ENCODE assay signal across 10 cellular contexts in the genomic region with DNA sequence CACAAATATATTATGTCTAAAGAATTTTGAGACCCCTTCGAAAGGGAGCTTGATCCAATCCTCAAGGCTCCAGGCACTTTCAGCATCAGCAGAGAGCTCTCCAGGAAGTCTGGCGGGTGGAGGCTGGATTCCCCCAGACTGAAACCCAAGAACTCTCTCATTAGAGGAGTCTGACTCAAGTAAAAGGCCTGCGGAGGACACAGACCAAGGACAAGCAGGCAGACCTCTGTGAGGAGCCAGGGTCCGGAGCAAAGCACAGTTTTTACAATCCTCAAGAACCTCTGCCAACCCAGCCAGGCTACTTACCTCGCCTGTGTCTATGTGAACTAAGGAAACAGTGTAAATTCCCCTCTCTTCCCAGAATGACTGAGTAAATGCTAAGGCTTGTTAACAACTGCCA.
DNase-seq lines count a peak whose midpoint lies in the region; ATAC-seq and TF ChIP-seq lines count a peak whose summit lies in the region.
"Had no signal": no experiment of that assay in that cellular context is flagged by ENCODE, and none has a peak within 500 bp of the region (broad histone marks: within the 10 kb centered on the region; RNA-seq: fewer than 3 reads in every experiment).

No MANE protein-coding gene starts in this region.

- TF ChIP-seq CTCF in endodermal cell (conservative IDR thresholded peaks at IDR 0.05) (no peak), testis (IDR thresholded peaks at IDR 0.05) (no peak)

- H3K4me3 Mint-ChIP-seq in endodermal cell = no peak overlapping the region
- H3K4me3 Mint-ChIP-seq: activated naive CD8-positive, alpha-beta T cell treated with anti-CD3 and anti-CD28 coated beads, Interleukin-2, amount 10 ng/mL, durations not matched to agents 7 days and 5 days; stimulated activated effector memory CD8-positive, alpha-beta T cell treated with anti-CD3 and anti-CD28 coated beads, Interleukin-12 subunit alpha, Interleukin-12 subunit beta, amount 100 ng/mL, for 72 hours had no signal

- intact Hi-C loops in testis (cut with DNase I; ENCODE audit: low total_unique reads) = no loop called here

- 50 to 71% methylated on average over 3 to 5 of the region's 5 CpGs for WGBS in endodermal cell (ENCODE audit: insufficient coverage in 1 of 2, insufficient read length in 1 of 2), 2 experiments
- WGBS in mesodermal cell (ENCODE audit: insufficient coverage in 2 of 2), 2 experiments = 17 to 43% methylated on average over 1 to 3 of the region's 5 CpGs
- 46 to 47% methylated on average over 5 of the region's 5 CpGs for whole genome bisulfite sequencing in testis, 2 donors

- H3K4me1 ChIP-seq in endodermal cell (ENCODE audit: control insufficient read depth, insufficient read depth, low read length) = no peaks in the 10 kb centered on the region
- H3K4me1 ChIP-seq in mesodermal cell (ENCODE audit: control insufficient read depth, insufficient read depth, low read length, poor library complexity, severe bottlenecking) = peaks cover 32% of the 10 kb centered on the region
- peaks cover 12% of the 10 kb centered on the region for H3K4me1 ChIP-seq in testis

- H3K27ac ChIP-seq in endodermal cell (ENCODE audit: low read depth, low read length) (no peak overlapping the region), mesodermal cell (ENCODE audit: low read depth, low read length, severe bottlenecking) (peak overlapping the region; percentile 71), testis (peak overlapping the region in 1 of 2 donors; percentile 55)

- H3K4me3 ChIP-seq in endodermal cell (ENCODE audit: low read length) (no peak overlapping the region), mesodermal cell (ENCODE audit: extremely low read depth, insufficient read depth, low read length, poor library complexity, severe bottlenecking) (no peak overlapping the region), testis (no peak overlapping the region)

- no peaks in the 10 kb centered on the region for H3K27me3 Mint-ChIP-seq in endodermal cell (ENCODE audit: insufficient read depth)

- H3K9me3 ChIP-seq in endodermal cell (ENCODE audit: control insufficient read depth, low read length) (no peaks in the 10 kb centered on the region), mesodermal cell (ENCODE audit: control insufficient read depth, low read length) (no peaks in the 10 kb centered on the region), testis (no peaks in the 10 kb centered on the region)

- TF ChIP-seq POLR2A in testis (IDR thresholded peaks at IDR 0.05) = no peak

- no peaks in the 10 kb centered on the region for H3K36me3 ChIP-seq in endodermal cell (ENCODE audit: control insufficient read depth, insufficient read depth, low read length)
- no peaks in the 10 kb centered on the region for H3K36me3 ChIP-seq in mesodermal cell (ENCODE audit: control insufficient read depth, insufficient read depth, low read length)
- H3K36me3 ChIP-seq in testis (ENCODE audit: low read depth, missing control alignments) = no peaks in the 10 kb centered on the region

- H3K4me1 Mint-ChIP-seq in endodermal cell = peaks cover 1% of the 10 kb centered on the region
- H3K4me1 Mint-ChIP-seq: activated naive CD8-positive, alpha-beta T cell treated with anti-CD3 and anti-CD28 coated beads, Interleukin-2, amount 10 ng/mL, durations not matched to agents 7 days and 5 days; stimulated activated effector memory CD8-positive, alpha-beta T cell treated with anti-CD3 and anti-CD28 coated beads, Interleukin-12 subunit alpha, Interleukin-12 subunit beta, amount 100 ng/mL, for 72 hours had no signal

- no peak overlapping the region for H3K9ac ChIP-seq in endodermal cell (ENCODE audit: extremely low read depth, low read length, poor library complexity, severe bottlenecking)

- no peaks in the 10 kb centered on the region for H3K9me3 Mint-ChIP-seq in endodermal cell
- H3K9me3 Mint-ChIP-seq: activated naive CD8-positive, alpha-beta T cell treated with anti-CD3 and anti-CD28 coated beads, Interleukin-2, amount 10 ng/mL, durations not matched to agents 7 days and 5 days; stimulated activated effector memory CD8-positive, alpha-beta T cell treated with anti-CD3 and anti-CD28 coated beads, Interleukin-12 subunit alpha, Interleukin-12 subunit beta, amount 100 ng/mL, for 72 hours had no signal

- H3K27me3 ChIP-seq in endodermal cell (ENCODE audit: control insufficient read depth, insufficient read depth, low read length, poor library complexity, severe bottlenecking) (no peaks in the 10 kb centered on the region), testis (no peaks in the 10 kb centered on the region)

- H3K36me3 Mint-ChIP-seq in endodermal cell (ENCODE audit: low read depth) = no peaks in the 10 kb centered on the region
- H3K36me3 Mint-ChIP-seq: activated naive CD8-positive, alpha-beta T cell treated with anti-CD3 and anti-CD28 coated beads, Interleukin-2, amount 10 ng/mL, durations not matched to agents 7 days and 5 days; stimulated activated effector memory CD8-positive, alpha-beta T cell treated with anti-CD3 and anti-CD28 coated beads, Interleukin-12 subunit alpha, Interleukin-12 subunit beta, amount 100 ng/mL, for 72 hours had no signal

- peak; percentile 85 for DNase-seq in LHCN-M2 (ENCODE audit: low read depth)
- DNase-seq in endodermal cell = peak; percentile 59
- DNase-seq in testis = peak; percentile 64
- no peak for DNase-seq in AML-193 (lab: John Stamatoyannopoulos, UW)
- DNase-seq in MV-4-11 (lab: John Stamatoyannopoulos, UW) = no peak
- DNase-seq: activated naive CD8-positive, alpha-beta T cell treated with anti-CD3 and anti-CD28 coated beads, Interleukin-2, amount 10 ng/mL, durations not matched to agents 7 days and 5 days had no signal

- no peak overlapping the region for H3K27ac Mint-ChIP-seq in endodermal cell
- H3K27ac Mint-ChIP-seq: activated naive CD8-positive, alpha-beta T cell treated with anti-CD3 and anti-CD28 coated beads, Interleukin-2, amount 10 ng/mL, durations not matched to agents 7 days and 5 days; stimulated activated effector memory CD8-positive, alpha-beta T cell treated with anti-CD3 and anti-CD28 coated beads, Interleukin-12 subunit alpha, Interleukin-12 subunit beta, amount 100 ng/mL, for 72 hours had no signal

- ATAC-seq in HG02973 (IDR thresholded peaks at IDR 0.05; ENCODE audit: unreplicated experiment) = no peak
- ATAC-seq in HG02970 (IDR thresholded peaks at IDR 0.05; ENCODE audit: low FRiP score, unreplicated experiment) = no peak
- ATAC-seq: stimulated activated effector memory CD8-positive, alpha-beta T cell treated with anti-CD3 and anti-CD28 coated beads, Interleukin-12 subunit alpha, Interleukin-12 subunit beta, amount 100 ng/mL, for 72 hours had no signal

Comparison
In these comparisons a context has a peak if more than half of its experiments do, and no peak if none do; other contexts are left out.
1. DNase-seq: peak in LHCN-M2 (single experiment), endodermal cell (single experiment) and testis (single experiment); none in AML-193 (0 of 2) and MV-4-11 (single experiment).